ENCODE assay signal across 25 cellular contexts in the genomic region with DNA sequence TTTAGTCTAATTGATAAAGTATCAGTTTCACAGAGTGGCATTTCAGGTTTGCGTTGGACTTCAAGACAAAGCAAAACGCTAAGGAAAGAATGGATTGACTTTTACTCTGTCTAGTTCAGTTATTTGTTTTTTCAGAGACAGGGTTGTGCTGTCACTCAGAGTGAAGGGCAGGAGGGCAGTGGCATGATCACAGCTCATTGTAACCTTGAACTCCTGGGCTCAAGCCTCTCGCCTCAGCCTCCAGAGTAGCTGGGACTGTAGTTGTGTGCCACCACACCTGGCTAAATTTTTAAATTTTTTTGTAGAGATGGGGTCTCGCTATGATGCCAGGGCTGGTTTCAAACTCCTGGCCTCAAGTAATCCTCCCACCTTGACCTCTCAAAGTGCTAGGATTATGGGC.
"Had no signal": no experiment of that assay in that cellular context is flagged by ENCODE, and none has a peak within 500 bp of the region (broad histone marks: within the 10 kb centered on the region; RNA-seq: fewer than 3 reads in every experiment).

No MANE protein-coding gene starts in this region.

- H3K27ac ChIP-seq: dorsolateral prefrontal cortex, gastrocnemius medialis, neutrophil, pancreas, stomach, thyroid gland, vagina had no signal

- H3K9me3 Mint-ChIP-seq: naive thymus-derived CD4-positive, alpha-beta T cell; neural crest cell had no signal

- FAIRE-seq: colon, keratinocyte, pancreas had no signal

- H3K27me3 Mint-ChIP-seq: naive thymus-derived CD4-positive, alpha-beta T cell had no signal

- H3K4me3 ChIP-seq: dorsolateral prefrontal cortex, gastrocnemius medialis, pancreas, smooth muscle cell, stomach, thyroid gland, vagina had no signal

- H3K9me3 ChIP-seq: gastrocnemius medialis, neutrophil, pancreas, stomach, thyroid gland, vagina had no signal

- H3K4me1 ChIP-seq: gastrocnemius medialis, thyroid gland, vagina had no signal

- H3K27me3 ChIP-seq: dorsolateral prefrontal cortex, gastrocnemius medialis, neutrophil, pancreas, stomach, thyroid gland, vagina had no signal

- H3K4me3 Mint-ChIP-seq: naive thymus-derived CD4-positive, alpha-beta T cell; neural crest cell had no signal

- DNase-seq: dorsolateral prefrontal cortex; effector CD4-positive, alpha-beta T cell; foreskin fibroblast; gastrocnemius medialis; head of caudate nucleus; mesendoderm; midbrain; naive thymus-derived CD4-positive, alpha-beta T cell; pancreas; stimulated activated CD4-positive, alpha-beta T cell treated with anti-CD3 and anti-CD28 coated beads, Interleukin-12 subunit alpha, Interleukin-12 subunit beta, amount 100 ng/mL, for 4 hours; stimulated activated CD4-positive, alpha-beta T cell treated with anti-CD3 and anti-CD28 coated beads, Interleukin-1b, Interleukin-23, amount 100 ng/mL, for 48 hours; stimulated activated CD4-positive, alpha-beta T cell treated with anti-CD3 and anti-CD28 coated beads, Interleukin-4, amount 100 ng/mL, for 1 hour; stimulated activated CD8-positive, alpha-beta memory T cell treated with anti-CD3 and anti-CD28 coated beads, Interleukin-4, amount 100 ng/mL, for 48 hours; stimulated activated naive CD4-positive, alpha-beta T cell treated with Interleukin-2 at 50 U/mL for 16 hours; stomach; thyroid gland; trophoblast cell had no signal

- H3K4me2 ChIP-seq: smooth muscle cell had no signal

- ATAC-seq: esophagus mucosa; gastrocnemius medialis; naive thymus-derived CD4-positive, alpha-beta T cell; pancreas; sciatic nerve had no signal

- H3K36me3 ChIP-seq: pancreas had no signal
